19 cellular contexts compared by ENCODE assay signal in genomic region chr2:60405266-60405665, GRCh38.
"Had no signal": no experiment of that assay in that cellular context is flagged by ENCODE, and none has a peak within 500 bp of the region (broad histone marks: within the 10 kb centered on the region; RNA-seq: fewer than 3 reads in every experiment).

No MANE protein-coding gene starts in this region.

- DNase-seq: colonic mucosa; dorsolateral prefrontal cortex; effector CD8-positive, alpha-beta T cell; foreskin melanocyte; head of caudate nucleus; kidney; left cardiac atrium; mesendoderm; naive thymus-derived CD8-positive, alpha-beta T cell; sigmoid colon; stimulated activated CD4-positive, alpha-beta T cell treated with anti-CD3 and anti-CD28 coated beads, Interleukin-12 subunit alpha, Interleukin-12 subunit beta, amount 100 ng/mL, for 4 hours; stimulated activated naive CD8-positive, alpha-beta T cell treated with anti-CD3 and anti-CD28 coated beads, Interleukin-15, Interleukin-2, amounts not matched to agents 100 U/mL and 50 U/mL, for 24 hours; thyroid gland had no signal

- H3K9me3 ChIP-seq: colonic mucosa, sigmoid colon, suprapubic skin, thyroid gland, upper lobe of left lung, vagina had no signal

- H3K27ac ChIP-seq: colonic mucosa, dorsolateral prefrontal cortex, hepatocyte, neural progenitor cell, sigmoid colon, skin epidermis, suprapubic skin, thyroid gland, upper lobe of left lung, vagina had no signal

- H3K9ac ChIP-seq: neural progenitor cell had no signal

- H3K4me2 ChIP-seq: hepatocyte, neural progenitor cell had no signal

- H3K4me3 ChIP-seq: colonic mucosa, dorsolateral prefrontal cortex, hepatocyte, neural progenitor cell, sigmoid colon, skin epidermis, suprapubic skin, thyroid gland, upper lobe of left lung, vagina had no signal

- H3K27ac Mint-ChIP-seq: naive thymus-derived CD8-positive, alpha-beta T cell; neural progenitor cell had no signal

- H3K36me3 Mint-ChIP-seq: naive thymus-derived CD8-positive, alpha-beta T cell; neural progenitor cell had no signal

- H3K4me3 Mint-ChIP-seq: naive thymus-derived CD8-positive, alpha-beta T cell; neural progenitor cell had no signal

- ATAC-seq: naive thymus-derived CD8-positive, alpha-beta T cell; stimulated activated naive CD8-positive, alpha-beta T cell treated with anti-CD3 and anti-CD28 coated beads, Interleukin-15, Interleukin-2, amounts not matched to agents 100 U/mL and 50 U/mL, for 24 hours had no signal

- H3K36me3 ChIP-seq: colonic mucosa, neural progenitor cell, sigmoid colon, suprapubic skin, thyroid gland, upper lobe of left lung, vagina had no signal

- H3K27me3 ChIP-seq: colonic mucosa, hepatocyte, sigmoid colon, suprapubic skin, thyroid gland, upper lobe of left lung, vagina had no signal

- H3K9me3 Mint-ChIP-seq: naive thymus-derived CD8-positive, alpha-beta T cell; neural progenitor cell had no signal

- H3K4me1 ChIP-seq: colonic mucosa, sigmoid colon, thyroid gland, upper lobe of left lung, vagina had no signal

- H2AFZ ChIP-seq: hepatocyte, neural progenitor cell had no signal
